ENCODE assay signal across 8 cellular contexts in genomic region chr19:49127674-49128544, GRCh38. TPM values are rescaled to one million over a fixed set of nuclear protein-coding genes. Genes with fewer than 3 reads are reported as not detected.
DNase-seq lines count a peak whose midpoint lies in the region; ATAC-seq and TF ChIP-seq lines count a peak whose summit lies in the region.

No MANE protein-coding gene starts in this region.

- 4% methylated on average over 38 of the region's 63 CpGs; no CpG with 5 or more reads in 1 of the 2 experiments for WGBS in IMR-90 (ENCODE audit: extremely low coverage in 2 of 2, insufficient read length in 1 of 2), 2 experiments

- H3K4me3 ChIP-seq in IMR-90 (ENCODE audit: insufficient read depth, low read depth, low read length) (peak overlapping the region; percentile 53), muscle layer of duodenum (ENCODE audit: low read depth in 1 of 2, low read length in 2 of 2) (peak overlapping the region; percentile 48 to 52)

- DNase-seq in DMS114 treated with DMSO at 0.1 percent for 48 hours (lab: John Stamatoyannopoulos, UW; ENCODE audit: unreplicated experiment) (peak; percentile 77), IMR-90 (peak; percentile 95), OCI-M1 (lab: John Stamatoyannopoulos, UW) (peak; percentile 98), activated T-cell treated with anti-CD3 and anti-CD28 coated beads for 48 hours (ENCODE audit: low read depth) (peak; percentile 95), erythroblast (lab: John Stamatoyannopoulos, UW) (peak; percentile 97 to 99)
- DNase-seq in stimulated activated CD8-positive, alpha-beta memory T cell treated with anti-CD3 and anti-CD28 coated beads, Interleukin-7, amount 100 ng/mL, for 1 hour (ENCODE audit: low read depth in 2 of 2), result peak; percentile 84 to 89

- peak overlapping the region; percentile 58 for H4K5ac ChIP-seq in IMR-90 (ENCODE audit: low read depth, low read length)

- dilution Hi-C loops in IMR-90 (cut with HindIII; ENCODE audit: low sequenced_read_pairs, unreplicated experiment), result no loop called here

- H2AK9ac ChIP-seq in IMR-90 (replicated peaks; ENCODE audit: low read depth, low read length, poor library complexity), result peak overlapping the region; percentile 95

- H3K27ac ChIP-seq in IMR-90 (ENCODE audit: insufficient read depth, low read length) (peak overlapping the region; percentile 55), muscle layer of duodenum (ENCODE audit: low read length) (no peak overlapping the region)

- in situ Hi-C loops in IMR-90 (cut with MboI; ENCODE audit: low sequenced_read_pairs), result no loop called here

- H2BK120ac ChIP-seq in IMR-90 (ENCODE audit: low read depth, low read length), result peak overlapping the region; percentile 28; the same call in 1 of the 2 replicates

- peak overlapping the region; percentile 98 for H3K4me2 ChIP-seq in IMR-90 (ENCODE audit: low read depth, low read length)

- no peak overlapping the region for H3K23ac ChIP-seq in IMR-90 (ENCODE audit: low read depth, low read length)

- TF ChIP-seq POLR2A in IMR-90 (IDR thresholded peaks at IDR 0.05; ENCODE audit: low read depth, low read length) (no peak), erythroblast (IDR thresholded peaks at IDR 0.05; ENCODE audit: low read length) (no peak)

- H4K20me1 ChIP-seq in IMR-90 (ENCODE audit: insufficient read depth, low read length), result no peaks in the 10 kb centered on the region; the same call in 1 of the 2 replicates

- peak overlapping the region; percentile 38 for H3K9ac ChIP-seq in IMR-90 (ENCODE audit: low read depth, low read length)

- peak overlapping the region; percentile 42; the same call in 1 of the 2 replicates for H2AK5ac ChIP-seq in IMR-90 (ENCODE audit: low read depth, low read length)

- TF ChIP-seq CTCF in IMR-90 (conservative IDR thresholded peaks at IDR 0.05; ENCODE audit: low read depth, low read length), result peak; percentile 26; the same call in 1 of the 2 replicates

- POLR2A ChIA-PET in IMR-90 (lab: Charles Lee; ENCODE audit: unreplicated experiment), result interaction anchor here (0.6 to 0.7 kb wide), 2 partner anchors 50 to 136 kb away, joined by 6 to 8 read pairs; no protein-coding TSS in a partner anchor

- H3K27me3 ChIP-seq in IMR-90 (ENCODE audit: control insufficient read depth, insufficient read depth, low read length) (peaks cover 4% of the 10 kb centered on the region), muscle layer of duodenum (ENCODE audit: low read depth, low read length) (no peaks in the 10 kb centered on the region)

- H3K18ac ChIP-seq in IMR-90 (ENCODE audit: low read depth, low read length), result peak overlapping the region; percentile 8

- H3K4me1 ChIP-seq in IMR-90 (ENCODE audit: control insufficient read depth, insufficient read depth, low read length) (peaks cover 5% of the 10 kb centered on the region; the same call in 1 of the 2 replicates), muscle layer of duodenum (ENCODE audit: control insufficient read depth in 1 of 2, insufficient read depth in 2 of 2, low read length in 2 of 2) (peaks cover 6 to 14% of the 10 kb centered on the region in 2 donors)

- intact Hi-C loops in IMR-90 (cut with micrococcal nuclease), result no loop called here

- CTCF ChIA-PET in IMR-90 (lab: Yijun Ruan, JAX), result interaction anchor here (1.1 kb wide), 1 partner anchor 14 kb away, joined by 4 read pairs; the partner anchor contains the start of gene LIN7B

- no TSS peak for BruUV-seq in IMR-90 (replicated peaks; lab: Mats Ljungman, UMichigan)

- H2AFZ ChIP-seq in IMR-90 (replicated peaks; ENCODE audit: low read length, poor library complexity), result peak overlapping the region; percentile 100

- TF ChIP-seq RAD21 in IMR-90 (IDR thresholded peaks at IDR 0.05; ENCODE audit: low read length), result no peak

- no peak overlapping the region for H2BK15ac ChIP-seq in IMR-90 (ENCODE audit: low read depth, low read length)

- H4K91ac ChIP-seq in IMR-90 (ENCODE audit: insufficient read depth, low read depth, low read length), result peak overlapping the region; percentile 57; the same call in 1 of the 2 replicates

- H3K4ac ChIP-seq in IMR-90 (ENCODE audit: low read depth, low read length), result peak overlapping the region; percentile 55

- no peaks in the 10 kb centered on the region for H3K79me1 ChIP-seq in IMR-90 (ENCODE audit: low read depth in 1 of 2, low read length in 2 of 2)

- H3K36me3 ChIP-seq in IMR-90 (ENCODE audit: control insufficient read depth, insufficient read depth, low read length) (no peaks in the 10 kb centered on the region), muscle layer of duodenum (ENCODE audit: control insufficient read depth in 1 of 2, insufficient read depth in 2 of 2, low read length in 2 of 2) (no peaks in the 10 kb centered on the region)

- H3K9me3 ChIP-seq in IMR-90 (ENCODE audit: control insufficient read depth, insufficient read depth, low read length) (no peaks in the 10 kb centered on the region), muscle layer of duodenum (ENCODE audit: control insufficient read depth in 1 of 2, low read length in 2 of 2) (no peaks in the 10 kb centered on the region)

- H3K14ac ChIP-seq in IMR-90 (replicated peaks; ENCODE audit: low read depth, low read length), result peak overlapping the region; percentile 61

- peaks cover 7% of the 10 kb centered on the region; the same call in 1 of the 2 replicates for H3K9me1 ChIP-seq in IMR-90 (ENCODE audit: insufficient read depth, low read length)

- ATAC-seq in GM21529 (IDR thresholded peaks at IDR 0.05; ENCODE audit: unreplicated experiment) (peak; percentile 90), IMR-90 (ENCODE audit: low read depth) (peak; percentile 100)

- H2BK5ac ChIP-seq in IMR-90 (ENCODE audit: low read depth, low read length, poor library complexity, severe bottlenecking), result peak overlapping the region; percentile 76

- peak overlapping the region; percentile 70 to 87 for H4K8ac ChIP-seq in IMR-90 (ENCODE audit: low read depth in 2 of 2, low read length in 2 of 2)

- no peak overlapping the region for H3K56ac ChIP-seq in IMR-90 (ENCODE audit: extremely low read depth, insufficient read depth, low read length)

- H2BK20ac ChIP-seq in IMR-90 (ENCODE audit: low read depth, low read length), result no peak overlapping the region

TF ChIP-seq in IMR-90, 13 proteins besides CTCF, POLR2A, EP300 and RAD21:
- no peak for TF ChIP-seq RCOR1 (IDR thresholded peaks at IDR 0.05; ENCODE audit: insufficient replicate concordance, low read length)
- TF ChIP-seq RFX5 (IDR thresholded peaks at IDR 0.05; ENCODE audit: low read depth, low read length), result no peak
- TF ChIP-seq MXI1 (IDR thresholded peaks at IDR 0.05; ENCODE audit: borderline replicate concordance, low read depth, low read length), result peak; percentile 45; the same call in 1 of the 2 replicates
- TF ChIP-seq MAFK (IDR thresholded peaks at IDR 0.05; ENCODE audit: low read depth, low read length), result peak; percentile 38; the same call in 1 of the 2 replicates
- TF ChIP-seq MAZ (IDR thresholded peaks at IDR 0.05; ENCODE audit: borderline replicate concordance, low read depth, low read length), result peak; percentile 14; the same call in 1 of the 2 replicates
- 0 out of 2 replicates have a peak, but pooled peaks have one; percentile 11 for TF ChIP-seq SMC3 (IDR thresholded peaks at IDR 0.05; ENCODE audit: low read depth, low read length)
- peak; percentile 63 for TF ChIP-seq USF2 (IDR thresholded peaks at IDR 0.05; ENCODE audit: low read depth, low read length)

RNA-seq across cellular contexts. Expression of gene PPFIA3, which starts 8.6 kb away (rescaled TPM):
- 0.83 and 0.90 TPM in 2 replicates for total RNA-seq in IMR-90 (2012; rRNA removed)
- polyA plus RNA-seq in IMR-90 (2012; rRNA removed), result 1.9 and 2.4 TPM in 2 replicates
- polyA plus RNA-seq in IMR-90 (2012; cell fraction: cytosol; rRNA removed), result 1.5 and 2.9 TPM in 2 replicates
- 5.7 and 7.5 TPM in 2 replicates for polyA plus RNA-seq in IMR-90 (2012; cell fraction: nucleus; rRNA removed; ENCODE audit: low replicate concordance)

RNA-seq across cellular contexts. Expression of gene C19orf73, which starts 9.0 kb away (rescaled TPM):
- 0.28 TPM in 1 of 2 replicates, not detected in the other for total RNA-seq in IMR-90 (2012; rRNA removed)
- polyA plus RNA-seq in IMR-90 (2012; rRNA removed), result 1.2 and 2.0 TPM in 2 replicates
- 2.3 TPM in 2 replicates for polyA plus RNA-seq in IMR-90 (2012; cell fraction: cytosol; rRNA removed)
- polyA plus RNA-seq in IMR-90 (2012; cell fraction: nucleus; rRNA removed; ENCODE audit: low replicate concordance), result 0.85 and 0.98 TPM in 2 replicates

RNA-seq across cellular contexts. Expression of gene LIN7B, which starts 13.7 kb away (rescaled TPM):
- 2.8 and 3.8 TPM in 2 replicates for total RNA-seq in IMR-90 (2012; rRNA removed)
- polyA plus RNA-seq in IMR-90 (2012; rRNA removed), result 8.0 and 9.9 TPM in 2 replicates
- 13.4 and 19.1 TPM in 2 replicates for polyA plus RNA-seq in IMR-90 (2012; cell fraction: cytosol; rRNA removed)
- polyA plus RNA-seq in IMR-90 (2012; cell fraction: nucleus; rRNA removed; ENCODE audit: low replicate concordance), result 14.2 and 30.4 TPM in 2 replicates

RNA-seq across cellular contexts. Expression of gene HRC, which starts 27.3 kb away (rescaled TPM):
- total RNA-seq in IMR-90 (2012; rRNA removed), result not detected in 2 replicates
- polyA plus RNA-seq in IMR-90 (2012; rRNA removed), result 0.03 TPM in 1 of 2 replicates, not detected in the other
- 0.02 TPM in 1 of 2 replicates, not detected in the other for polyA plus RNA-seq in IMR-90 (2012; cell fraction: cytosol; rRNA removed)
- 0.08 and 0.13 TPM in 2 replicates for polyA plus RNA-seq in IMR-90 (2012; cell fraction: nucleus; rRNA removed; ENCODE audit: low replicate concordance)

RNA-seq across cellular contexts. Expression of gene TRPM4, which starts 29.7 kb away (rescaled TPM):
- total RNA-seq in IMR-90 (2012; rRNA removed), result 1.9 and 2.2 TPM in 2 replicates
- 17.4 and 19.7 TPM in 2 replicates for polyA plus RNA-seq in IMR-90 (2012; rRNA removed)
- 10.1 and 12.8 TPM in 2 replicates for polyA plus RNA-seq in IMR-90 (2012; cell fraction: cytosol; rRNA removed)
- polyA plus RNA-seq in IMR-90 (2012; cell fraction: nucleus; rRNA removed; ENCODE audit: low replicate concordance), result 115 and 216 TPM in 2 replicates
